In the genomic region with DNA sequence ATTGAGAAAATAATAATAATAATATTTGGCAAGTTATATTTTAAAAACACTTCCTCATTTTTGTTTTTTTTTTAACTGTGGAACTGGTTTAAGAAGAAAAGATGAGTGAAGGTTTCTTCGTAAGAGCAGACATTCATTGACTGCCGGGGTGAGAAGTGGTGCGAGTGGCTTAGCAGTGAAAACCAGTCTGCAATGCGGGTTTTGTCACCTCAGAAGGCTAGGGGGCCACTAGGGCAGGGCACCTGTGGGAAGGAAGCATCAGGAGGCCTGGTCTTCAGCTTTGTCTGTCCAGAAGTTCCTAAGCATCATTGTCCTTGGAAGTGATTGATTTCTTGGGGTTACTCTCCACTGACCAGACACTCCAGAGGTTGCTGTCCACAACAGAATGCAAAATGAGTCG, we compare ENCODE assay signal across 23 cellular contexts.
DNase-seq lines count a peak whose midpoint lies in the region; ATAC-seq and TF ChIP-seq lines count a peak whose summit lies in the region.
"Had no signal": no experiment of that assay in that cellular context is flagged by ENCODE, and none has a peak within 500 bp of the region (broad histone marks: within the 10 kb centered on the region; RNA-seq: fewer than 3 reads in every experiment).

No MANE protein-coding gene starts in this region.

- no peak overlapping the region for H3K27ac Mint-ChIP-seq in WTC11
- no peak overlapping the region for H3K27ac Mint-ChIP-seq in endodermal cell
- H3K27ac Mint-ChIP-seq: CD14-positive monocyte; CD4-positive, alpha-beta memory T cell; CD4-positive, CD25-positive, alpha-beta regulatory T cell; CD8-positive, alpha-beta memory T cell had no signal

- no peak overlapping the region for H3K9ac ChIP-seq in endodermal cell (ENCODE audit: extremely low read depth, low read length, poor library complexity, severe bottlenecking)
- H3K9ac ChIP-seq: BLaER1 had no signal

- POLR2A ChIA-PET in WTC11 (lab: Charles Lee) = no interaction called here

- no peaks in the 10 kb centered on the region for H3K9me3 ChIP-seq in endodermal cell (ENCODE audit: control insufficient read depth, low read length)
- H3K9me3 ChIP-seq: BE2C, BLaER1 had no signal

- H3K9me3 Mint-ChIP-seq in WTC11 (peaks cover 4% of the 10 kb centered on the region), endodermal cell (no peaks in the 10 kb centered on the region)
- H3K9me3 Mint-ChIP-seq: CD8-positive, alpha-beta memory T cell had no signal

- H3K36me3 Mint-ChIP-seq in WTC11 (no peaks in the 10 kb centered on the region), endodermal cell (ENCODE audit: low read depth) (no peaks in the 10 kb centered on the region)
- H3K36me3 Mint-ChIP-seq: CD14-positive monocyte; CD4-positive, alpha-beta memory T cell; CD4-positive, CD25-positive, alpha-beta regulatory T cell; CD8-positive, alpha-beta memory T cell had no signal

- CTCF ChIA-PET in WTC11 (lab: Charles Lee) = no interaction called here

- H3K4me1 ChIP-seq in endodermal cell (ENCODE audit: control insufficient read depth, insufficient read depth, low read length) = no peaks in the 10 kb centered on the region
- H3K4me1 ChIP-seq: BE2C had no signal

- H3K27me3 ChIP-seq in endodermal cell (ENCODE audit: control insufficient read depth, insufficient read depth, low read length, poor library complexity, severe bottlenecking) = no peaks in the 10 kb centered on the region
- H3K27me3 ChIP-seq: BE2C, BLaER1 had no signal

- H3K4me3 ChIP-seq in endodermal cell (ENCODE audit: low read length) = no peak overlapping the region
- H3K4me3 ChIP-seq in coronary artery = no peak overlapping the region
- H3K4me3 ChIP-seq: BLaER1, GM12878 had no signal

- TF ChIP-seq CTCF in WTC11 (IDR thresholded peaks at IDR 0.05) = no peak
- TF ChIP-seq CTCF in endodermal cell (conservative IDR thresholded peaks at IDR 0.05) = no peak
- TF ChIP-seq CTCF in coronary artery (IDR thresholded peaks at IDR 0.05) = no peak
- no peak for TF ChIP-seq CTCF in GM20000 (IDR thresholded peaks at IDR 0.05; ENCODE audit: extremely low read depth, missing control alignments)

- DNase-seq in WTC11 (ENCODE audit: low spot score) = no peak
- DNase-seq in endodermal cell = peak; percentile 65
- DNase-seq in renal cortical epithelial cell (ENCODE audit: low read depth) = peak; percentile 2
- DNase-seq in coronary artery (ENCODE audit: low spot score) = no peak
- no peak for DNase-seq in GM20000 (ENCODE audit: low spot score)
- DNase-seq in HuH-7 (ENCODE audit: low spot score) = no peak
- DNase-seq: 8988T; ACHN; BE2C; C1 segment of cervical spinal cord; CD4-positive, alpha-beta memory T cell; CD4-positive, CD25-positive, alpha-beta regulatory T cell; CD8-positive, alpha-beta memory T cell; COR-L47; DMS 273 treated with DMSO at 0.1 percent for 48 hours; DMS153; DMS79; DND-41; EL; GDM1 had no signal

- no peaks in the 10 kb centered on the region for H3K27me3 Mint-ChIP-seq in WTC11 (ENCODE audit: low read depth)
- H3K27me3 Mint-ChIP-seq in endodermal cell (ENCODE audit: insufficient read depth) = no peaks in the 10 kb centered on the region
- H3K27me3 Mint-ChIP-seq: CD4-positive, alpha-beta memory T cell had no signal

- 71 to 78% methylated on average over 1 to 5 of the region's 5 CpGs for WGBS in endodermal cell (ENCODE audit: insufficient coverage in 1 of 2, insufficient read length in 1 of 2), 2 experiments

- H3K36me3 ChIP-seq in endodermal cell (ENCODE audit: control insufficient read depth, insufficient read depth, low read length) = no peaks in the 10 kb centered on the region
- H3K36me3 ChIP-seq: BE2C, BLaER1 had no signal

- peak; percentile 62 for ATAC-seq in WTC11
- ATAC-seq: GM12878 had no signal

- no peak overlapping the region for H3K4me3 Mint-ChIP-seq in WTC11
- H3K4me3 Mint-ChIP-seq in endodermal cell = no peak overlapping the region
- H3K4me3 Mint-ChIP-seq: CD14-positive monocyte; CD4-positive, alpha-beta memory T cell; CD4-positive, CD25-positive, alpha-beta regulatory T cell; CD8-positive, alpha-beta memory T cell had no signal

- H3K27ac ChIP-seq in endodermal cell (ENCODE audit: low read depth, low read length) (no peak overlapping the region), coronary artery (no peak overlapping the region)
- H3K27ac ChIP-seq: BLaER1 had no signal

- H3K4me1 Mint-ChIP-seq in WTC11 (peaks cover 3% of the 10 kb centered on the region; the same call in 1 of the 2 replicates), endodermal cell (peaks cover 15% of the 10 kb centered on the region)
- H3K4me1 Mint-ChIP-seq: CD14-positive monocyte; CD4-positive, alpha-beta memory T cell; CD4-positive, CD25-positive, alpha-beta regulatory T cell had no signal

TF ChIP-seq in WTC11, 78 proteins besides CTCF, POLR2A, EP300 and RAD21:
- TF ChIP-seq NFATC4 (CRISPR knock-in tag; IDR thresholded peaks at IDR 0.05) (no peak), TCF7 (CRISPR knock-in tag; IDR thresholded peaks at IDR 0.05; ENCODE audit: low read depth) (no peak), TEAD1 (CRISPR knock-in tag; IDR thresholded peaks at IDR 0.05) (no peak)
- TF ChIP-seq, protein P1, sequence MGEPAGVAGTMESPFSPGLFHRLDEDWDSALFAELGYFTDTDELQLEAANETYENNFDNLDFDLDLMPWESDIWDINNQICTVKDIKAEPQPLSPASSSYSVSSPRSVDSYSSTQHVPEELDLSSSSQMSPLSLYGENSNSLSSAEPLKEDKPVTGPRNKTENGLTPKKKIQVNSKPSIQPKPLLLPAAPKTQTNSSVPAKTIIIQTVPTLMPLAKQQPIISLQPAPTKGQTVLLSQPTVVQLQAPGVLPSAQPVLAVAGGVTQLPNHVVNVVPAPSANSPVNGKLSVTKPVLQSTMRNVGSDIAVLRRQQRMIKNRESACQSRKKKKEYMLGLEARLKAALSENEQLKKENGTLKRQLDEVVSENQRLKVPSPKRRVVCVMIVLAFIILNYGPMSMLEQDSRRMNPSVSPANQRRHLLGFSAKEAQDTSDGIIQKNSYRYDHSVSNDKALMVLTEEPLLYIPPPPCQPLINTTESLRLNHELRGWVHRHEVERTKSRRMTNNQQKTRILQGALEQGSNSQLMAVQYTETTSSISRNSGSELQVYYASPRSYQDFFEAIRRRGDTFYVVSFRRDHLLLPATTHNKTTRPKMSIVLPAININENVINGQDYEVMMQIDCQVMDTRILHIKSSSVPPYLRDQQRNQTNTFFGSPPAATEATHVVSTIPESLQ (CRISPR knock-in tag; IDR thresholded peaks at IDR 0.05) = no peak
- TF ChIP-seq, protein P2, sequence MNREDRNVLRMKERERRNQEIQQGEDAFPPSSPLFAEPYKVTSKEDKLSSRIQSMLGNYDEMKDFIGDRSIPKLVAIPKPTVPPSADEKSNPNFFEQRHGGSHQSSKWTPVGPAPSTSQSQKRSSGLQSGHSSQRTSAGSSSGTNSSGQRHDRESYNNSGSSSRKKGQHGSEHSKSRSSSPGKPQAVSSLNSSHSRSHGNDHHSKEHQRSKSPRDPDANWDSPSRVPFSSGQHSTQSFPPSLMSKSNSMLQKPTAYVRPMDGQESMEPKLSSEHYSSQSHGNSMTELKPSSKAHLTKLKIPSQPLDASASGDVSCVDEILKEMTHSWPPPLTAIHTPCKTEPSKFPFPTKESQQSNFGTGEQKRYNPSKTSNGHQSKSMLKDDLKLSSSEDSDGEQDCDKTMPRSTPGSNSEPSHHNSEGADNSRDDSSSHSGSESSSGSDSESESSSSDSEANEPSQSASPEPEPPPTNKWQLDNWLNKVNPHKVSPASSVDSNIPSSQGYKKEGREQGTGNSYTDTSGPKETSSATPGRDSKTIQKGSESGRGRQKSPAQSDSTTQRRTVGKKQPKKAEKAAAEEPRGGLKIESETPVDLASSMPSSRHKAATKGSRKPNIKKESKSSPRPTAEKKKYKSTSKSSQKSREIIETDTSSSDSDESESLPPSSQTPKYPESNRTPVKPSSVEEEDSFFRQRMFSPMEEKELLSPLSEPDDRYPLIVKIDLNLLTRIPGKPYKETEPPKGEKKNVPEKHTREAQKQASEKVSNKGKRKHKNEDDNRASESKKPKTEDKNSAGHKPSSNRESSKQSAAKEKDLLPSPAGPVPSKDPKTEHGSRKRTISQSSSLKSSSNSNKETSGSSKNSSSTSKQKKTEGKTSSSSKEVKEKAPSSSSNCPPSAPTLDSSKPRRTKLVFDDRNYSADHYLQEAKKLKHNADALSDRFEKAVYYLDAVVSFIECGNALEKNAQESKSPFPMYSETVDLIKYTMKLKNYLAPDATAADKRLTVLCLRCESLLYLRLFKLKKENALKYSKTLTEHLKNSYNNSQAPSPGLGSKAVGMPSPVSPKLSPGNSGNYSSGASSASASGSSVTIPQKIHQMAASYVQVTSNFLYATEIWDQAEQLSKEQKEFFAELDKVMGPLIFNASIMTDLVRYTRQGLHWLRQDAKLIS (CRISPR knock-in tag; IDR thresholded peaks at IDR 0.05; ENCODE audit: borderline replicate concordance) = no peak
TF ChIP-seq in WTC11: peak in this region for 0.

Comparison
In these comparisons a context has a peak if more than half of its experiments do, and no peak if none do; other contexts are left out.
1. DNase-seq: peak in endodermal cell (single experiment) and renal cortical epithelial cell (single experiment); none in WTC11 (single experiment), coronary artery (single experiment), GM20000 (single experiment) and HuH-7 (single experiment).